12 cellular contexts compared by ENCODE assay signal in genomic region chr10:60314306-60314940, GRCh38.
A peak's percentile ranks its signal among the peaks of the same experiment; 100 is the strongest.
DNase-seq lines count a peak whose midpoint lies in the region; ATAC-seq lines count a peak whose summit lies in the region.
"Had no signal": no experiment of that assay in that cellular context is flagged by ENCODE, and none has a peak within 500 bp of the region (broad histone marks: within the 10 kb centered on the region; RNA-seq: fewer than 3 reads in every experiment).

No MANE protein-coding gene starts in this region.

- H4K91ac ChIP-seq in mesenchymal stem cell (ENCODE audit: low read length) = no peak overlapping the region

- 32% methylated on average over 3 of the region's 3 CpGs for WGBS in mesenchymal stem cell

- H3K9me3 Mint-ChIP-seq in T-helper 2 cell treated with Interferon-gamma antibody and Interleukin-4, amounts not matched to agents 5 μg/mL and 100 μg/mL, for 36 hours = no peaks in the 10 kb centered on the region

- no peak overlapping the region for H2AFZ ChIP-seq in mesenchymal stem cell (ENCODE audit: low read depth, low read length)

- peak overlapping the region; percentile 48 for H3K27ac ChIP-seq in mesenchymal stem cell (ENCODE audit: low read length, poor library complexity, severe bottlenecking)

- H3K27ac Mint-ChIP-seq in T-helper 2 cell treated with Interferon-gamma antibody and Interleukin-4, amounts not matched to agents 5 μg/mL and 100 μg/mL, for 36 hours = no peak overlapping the region

- H3K27me3 Mint-ChIP-seq in T-helper 2 cell treated with Interferon-gamma antibody and Interleukin-4, amounts not matched to agents 5 μg/mL and 100 μg/mL, for 36 hours (ENCODE audit: low read depth) = no peaks in the 10 kb centered on the region

- H3K4me1 ChIP-seq in mesenchymal stem cell (ENCODE audit: control insufficient read depth, insufficient read depth, low read depth, low read length) = peaks cover 4% of the 10 kb centered on the region

- H3K4me3 Mint-ChIP-seq in T-helper 2 cell treated with Interferon-gamma antibody and Interleukin-4, amounts not matched to agents 5 μg/mL and 100 μg/mL, for 36 hours = no peak overlapping the region

- DNase-seq in DMS53 treated with DMSO at 0.1 percent for 48 hours (lab: John Stamatoyannopoulos, UW; ENCODE audit: unreplicated experiment) (peak; percentile 49), LHCN-M2 (ENCODE audit: low read depth) (peak; percentile 76), astrocyte of the hippocampus (ENCODE audit: low read depth, low spot score) (peak; percentile 64), mesenchymal stem cell (peak; percentile 88)
- no peak for DNase-seq in stimulated activated CD8-positive, alpha-beta memory T cell treated with anti-CD3 and anti-CD28 coated beads, Interleukin-4, amount 100 ng/mL, for 48 hours
- DNase-seq in stimulated activated CD4-positive, alpha-beta T cell treated with anti-CD3 and anti-CD28 coated beads, Interleukin-1b, Interleukin-23, amount 100 ng/mL, for 48 hours = no peak
- DNase-seq in T-helper 2 cell treated with Interferon-gamma antibody and Interleukin-4, amounts not matched to agents 5 μg/mL and 100 μg/mL, for 36 hours (ENCODE audit: low spot score) = no peak
- DNase-seq: activated gamma-delta T cell treated with Interleukin-2 at 50 U/mL for 16 hours, heart right ventricle, posterior cingulate gyrus had no signal

- peak overlapping the region; percentile 43 for H3K9ac ChIP-seq in mesenchymal stem cell (ENCODE audit: low read length)

- H3K36me3 ChIP-seq in mesenchymal stem cell (ENCODE audit: control insufficient read depth in 1 of 2, insufficient read depth in 2 of 2, low read depth in 1 of 2, low read length in 2 of 2) = no peaks in the 10 kb centered on the region
- H3K36me3 ChIP-seq: heart right ventricle had no signal

- H3K4me2 ChIP-seq in mesenchymal stem cell (ENCODE audit: low read length, poor library complexity, severe bottlenecking) = no peak overlapping the region

- H3K27me3 ChIP-seq in mesenchymal stem cell (ENCODE audit: control insufficient read depth in 1 of 2, insufficient read depth in 1 of 2, low read length in 2 of 2) = no peaks in the 10 kb centered on the region
- H3K27me3 ChIP-seq: heart right ventricle had no signal

- no peak overlapping the region for H4K8ac ChIP-seq in mesenchymal stem cell (ENCODE audit: low read length)

- H3K4me1 Mint-ChIP-seq in T-helper 2 cell treated with Interferon-gamma antibody and Interleukin-4, amounts not matched to agents 5 μg/mL and 100 μg/mL, for 36 hours (ENCODE audit: low read depth) = peaks cover 15% of the 10 kb centered on the region

- H2BK15ac ChIP-seq in mesenchymal stem cell (ENCODE audit: low read depth, poor library complexity, severe bottlenecking) = no peak overlapping the region

- H2BK12ac ChIP-seq in mesenchymal stem cell (ENCODE audit: low read length in 2 of 2) = no peak overlapping the region

- H3K4ac ChIP-seq in mesenchymal stem cell (ENCODE audit: low read depth in 1 of 2, low read length in 2 of 2) = peak overlapping the region in 1 of 2 experiments; percentile 66

- H3K18ac ChIP-seq in mesenchymal stem cell (ENCODE audit: low read depth in 1 of 2, low read length in 2 of 2) = peak overlapping the region; percentile 48 to 84

- H3K14ac ChIP-seq in mesenchymal stem cell (ENCODE audit: low read length in 2 of 2) = no peak overlapping the region

- no peak for ATAC-seq in GM18868 (IDR thresholded peaks at IDR 0.05; ENCODE audit: unreplicated experiment)
- ATAC-seq: GM12878 had no signal

- H2AK5ac ChIP-seq in mesenchymal stem cell (ENCODE audit: low read length, severe bottlenecking) = no peak overlapping the region

- no peaks in the 10 kb centered on the region for H3K36me3 Mint-ChIP-seq in T-helper 2 cell treated with Interferon-gamma antibody and Interleukin-4, amounts not matched to agents 5 μg/mL and 100 μg/mL, for 36 hours (ENCODE audit: low read depth)

- no peaks in the 10 kb centered on the region for H3K9me3 ChIP-seq in mesenchymal stem cell (ENCODE audit: control insufficient read depth, low read length)
- H3K9me3 ChIP-seq: heart right ventricle had no signal

- no peak overlapping the region for H3K4me3 ChIP-seq in mesenchymal stem cell (ENCODE audit: insufficient read depth in 1 of 2, low read depth in 1 of 2, low read length in 2 of 2)
- H3K4me3 ChIP-seq: GM12878, heart right ventricle had no signal

- H3K23ac ChIP-seq in mesenchymal stem cell (ENCODE audit: low read length in 2 of 2) = no peak overlapping the region

- H2BK120ac ChIP-seq in mesenchymal stem cell (ENCODE audit: low read depth, low read length) = no peak overlapping the region

- H3K79me1 ChIP-seq in mesenchymal stem cell (replicated peaks; ENCODE audit: low read length, poor library complexity, severe bottlenecking) = peaks cover 5% of the 10 kb centered on the region

- no peak overlapping the region for H2BK5ac ChIP-seq in mesenchymal stem cell (ENCODE audit: low read depth, low read length, poor library complexity, severe bottlenecking)

Comparison
In these comparisons a context has a peak if more than half of its experiments do, and no peak if none do; other contexts are left out.
1. DNase-seq: peak in DMS53 treated with DMSO at 0.1 percent for 48 hours (single experiment), LHCN-M2 (single experiment), astrocyte of the hippocampus (single experiment) and mesenchymal stem cell (single experiment); none in stimulated activated CD8-positive, alpha-beta memory T cell treated with anti-CD3 and anti-CD28 coated beads, Interleukin-4, amount 100 ng/mL, for 48 hours (single experiment), stimulated activated CD4-positive, alpha-beta T cell treated with anti-CD3 and anti-CD28 coated beads, Interleukin-1b, Interleukin-23, amount 100 ng/mL, for 48 hours (single experiment) and T-helper 2 cell treated with Interferon-gamma antibody and Interleukin-4, amounts not matched to agents 5 μg/mL and 100 μg/mL, for 36 hours (single experiment).